ENCODE assay signal across 22 cellular contexts in genomic region chr7:79713281-79713680, GRCh38.
"Had no signal": no experiment of that assay in that cellular context is flagged by ENCODE, and none has a peak within 500 bp of the region (broad histone marks: within the 10 kb centered on the region; RNA-seq: fewer than 3 reads in every experiment).

No MANE protein-coding gene starts in this region.

- DNase-seq: dermis blood vessel endothelial cell; effector memory CD4-positive, alpha-beta T cell; foreskin keratinocyte; heart left ventricle; kidney; left lung; mesenchymal stem cell; mucosa of descending colon; naive B cell; stimulated activated CD4-positive, alpha-beta T cell treated with anti-CD3 and anti-CD28 coated beads, Interleukin-12 subunit alpha, Interleukin-12 subunit beta, amount 100 ng/mL, for 4 hours; stimulated activated CD4-positive, alpha-beta T cell treated with anti-CD3 and anti-CD28 coated beads, Interleukin-1b, Interleukin-23, amount 100 ng/mL, for 48 hours; stimulated activated CD4-positive, alpha-beta T cell treated with anti-CD3 and anti-CD28 coated beads, Interleukin-4, amount 100 ng/mL, for 1 hour; stimulated activated CD8-positive, alpha-beta memory T cell treated with anti-CD3 and anti-CD28 coated beads, Interleukin-4, amount 100 ng/mL, for 48 hours; stimulated activated naive CD4-positive, alpha-beta T cell; stomach; thyroid gland; trophoblast cell had no signal

- ATAC-seq: foreskin keratinocyte; gastroesophageal sphincter; heart left ventricle; left lung; mucosa of descending colon; natural killer cell treated with Interleukin-12 subunit alpha and Interleukin-12 subunit beta and Interleukin-15 and Interleukin-18, amount 100 ng/mL, for 72 hours; sciatic nerve had no signal

- H3K4me1 Mint-ChIP-seq: naive B cell had no signal

- H3K27me3 Mint-ChIP-seq: naive B cell; natural killer cell treated with Interleukin-12 subunit alpha and Interleukin-12 subunit beta and Interleukin-15 and Interleukin-18, amount 100 ng/mL, for 72 hours had no signal

- H3K4me3 Mint-ChIP-seq: mesothelial cell of epicardium; naive B cell; natural killer cell treated with Interleukin-12 subunit alpha and Interleukin-12 subunit beta and Interleukin-15 and Interleukin-18, amount 100 ng/mL, for 72 hours; neural progenitor cell had no signal

- H3K27ac Mint-ChIP-seq: mesothelial cell of epicardium; naive B cell; natural killer cell treated with Interleukin-12 subunit alpha and Interleukin-12 subunit beta and Interleukin-15 and Interleukin-18, amount 100 ng/mL, for 72 hours; neural progenitor cell had no signal

- H3K9me3 Mint-ChIP-seq: mesothelial cell of epicardium, naive B cell, neural progenitor cell had no signal

- H3K36me3 Mint-ChIP-seq: mesothelial cell of epicardium; naive B cell; natural killer cell treated with Interleukin-12 subunit alpha and Interleukin-12 subunit beta and Interleukin-15 and Interleukin-18, amount 100 ng/mL, for 72 hours; neural progenitor cell had no signal
